10 cellular contexts compared by ENCODE assay signal in genomic region chr11:26522912-26523610, GRCh38. TPM values are rescaled to one million over a fixed set of nuclear protein-coding genes. Genes with fewer than 3 reads are reported as not detected.
DNase-seq lines count a peak whose midpoint lies in the region; ATAC-seq and TF ChIP-seq lines count a peak whose summit lies in the region.
"Had no signal": no experiment of that assay in that cellular context is flagged by ENCODE, and none has a peak within 500 bp of the region (broad histone marks: within the 10 kb centered on the region; RNA-seq: fewer than 3 reads in every experiment).

No MANE protein-coding gene starts in this region.

- in situ Hi-C loops in astrocyte of the cerebellum (cut with HindIII; ENCODE audit: low sequenced_read_pairs) = no loop called here

- DNase-seq in astrocyte of the cerebellum (ENCODE audit: low read depth) (peak; percentile 1), myocyte (ENCODE audit: low read depth) (peak; percentile 5), GM19240 (ENCODE audit: insufficient read length, low spot score) (no peak)
- DNase-seq: amygdala, substantia nigra had no signal

- ATAC-seq in HG03175 (IDR thresholded peaks at IDR 0.05; ENCODE audit: unreplicated experiment) = no peak
- ATAC-seq in GM18868 (IDR thresholded peaks at IDR 0.05; ENCODE audit: unreplicated experiment) = no peak

- TF ChIP-seq CTCF in GM12872 (IDR thresholded peaks at IDR 0.05; ENCODE audit: insufficient read depth, low read depth, low read length) = peak; percentile 45
- peak; percentile 33; the same call in 1 of the 2 replicates for TF ChIP-seq CTCF in LNCAP (IDR thresholded peaks at IDR 0.05)
- TF ChIP-seq CTCF in astrocyte of the cerebellum (IDR thresholded peaks at IDR 0.05; ENCODE audit: low read depth, low read length, missing control alignments) = peak; percentile 20

- H3K4me3 ChIP-seq in astrocyte of the cerebellum (ENCODE audit: low read depth, low read length) = no peak overlapping the region
- H3K4me3 ChIP-seq: SJCRH30 had no signal

RNA-seq across cellular contexts. Expression of gene MUC15, which starts 49.0 kb away (rescaled TPM):
- not detected in 2 replicates for total RNA-seq in myocyte
- not detected for polyA plus RNA-seq in myocyte (2012)
- total RNA-seq: SJCRH30 had no signal
